8 cellular contexts compared by ENCODE assay signal in the genomic region with DNA sequence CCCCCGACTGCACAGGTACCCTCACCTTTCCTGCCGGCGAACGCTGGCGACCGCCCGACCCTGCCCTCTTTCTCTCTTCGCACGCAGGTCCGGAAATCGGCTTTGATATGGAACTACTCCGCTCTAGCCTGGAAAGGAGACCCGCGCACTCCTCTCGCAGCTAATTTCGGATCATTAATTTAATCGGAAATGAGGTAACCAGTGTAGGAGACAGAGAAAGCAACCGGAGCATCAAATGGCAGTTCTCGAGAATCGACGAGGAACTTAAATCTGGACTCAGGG. TPM values are rescaled to one million over a fixed set of nuclear protein-coding genes. Genes with fewer than 3 reads are reported as not detected.
DNase-seq lines count a peak whose midpoint lies in the region; ATAC-seq and TF ChIP-seq lines count a peak whose summit lies in the region.

No MANE protein-coding gene starts in this region.

- peak; percentile 1 for ATAC-seq in HG02840 (IDR thresholded peaks at IDR 0.05; ENCODE audit: low FRiP score, unreplicated experiment)
- ATAC-seq in HG02571 (IDR thresholded peaks at IDR 0.05; ENCODE audit: unreplicated experiment), result no peak

- no peak for TF ChIP-seq CTCF in fibroblast of mammary gland (conservative IDR thresholded peaks at IDR 0.05; ENCODE audit: control insufficient read depth, insufficient read depth, low read depth, low read length)
- no peak for TF ChIP-seq CTCF in retinal pigment epithelial cell (conservative IDR thresholded peaks at IDR 0.05; ENCODE audit: low read depth, low read length)

- DNase-seq in NCI-H1436 (lab: John Stamatoyannopoulos, UW), result peak; percentile 20
- DNase-seq in NCI-H1436 treated with DMSO at 0.1 percent for 48 hours (lab: John Stamatoyannopoulos, UW), result no peak
- DNase-seq in SJSA1 (ENCODE audit: low read depth in 1 of 2, low spot score in 2 of 2), result no peak
- peak; percentile 27 for DNase-seq in fibroblast of mammary gland (ENCODE audit: low read depth)
- DNase-seq in retinal pigment epithelial cell (ENCODE audit: low read depth), result no peak
- no peak for DNase-seq in hippocampal formation (lab: John Stamatoyannopoulos, UW)

- H3K4me1 ChIP-seq in SJSA1 (replicated peaks), result peaks cover 49% of the 10 kb centered on the region

- H3K9me3 ChIP-seq in SJSA1 (replicated peaks), result no peaks in the 10 kb centered on the region

- H3K36me3 ChIP-seq in SJSA1, result peaks cover 9% of the 10 kb centered on the region

- no peaks in the 10 kb centered on the region for H3K27me3 ChIP-seq in SJSA1 (replicated peaks)

- H3K4me3 ChIP-seq in SJSA1, result peak overlapping the region; percentile 86
- H3K4me3 ChIP-seq in fibroblast of mammary gland (ENCODE audit: control insufficient read depth, low read depth, low read length), result peak overlapping the region; percentile 81
- H3K4me3 ChIP-seq in retinal pigment epithelial cell (ENCODE audit: low read length), result peak overlapping the region; percentile 88

- H3K27ac ChIP-seq in SJSA1, result peak overlapping the region; percentile 77

RNA-seq across cellular contexts. Expression of gene ATXN1, which starts 0.9 kb away (rescaled TPM):
- total RNA-seq in SJSA1 (2014; rRNA removed; shearing (Covaris generic)), result 20.8 and 24.8 TPM in 2 replicates

Comparison
In these comparisons a context has a peak if more than half of its experiments do, and no peak if none do; other contexts are left out.
1. DNase-seq: peak in NCI-H1436 (single experiment) and fibroblast of mammary gland (single experiment); none in NCI-H1436 treated with DMSO at 0.1 percent for 48 hours (single experiment), SJSA1 (0 of 2), retinal pigment epithelial cell (single experiment) and hippocampal formation (0 of 2).
2. Peak in every context shown above with its lines, with median percentiles within 50 percentile points of each other: H3K4me3 ChIP-seq.